Comparison of ENCODE assay signal across 16 cellular contexts in the genomic region with DNA sequence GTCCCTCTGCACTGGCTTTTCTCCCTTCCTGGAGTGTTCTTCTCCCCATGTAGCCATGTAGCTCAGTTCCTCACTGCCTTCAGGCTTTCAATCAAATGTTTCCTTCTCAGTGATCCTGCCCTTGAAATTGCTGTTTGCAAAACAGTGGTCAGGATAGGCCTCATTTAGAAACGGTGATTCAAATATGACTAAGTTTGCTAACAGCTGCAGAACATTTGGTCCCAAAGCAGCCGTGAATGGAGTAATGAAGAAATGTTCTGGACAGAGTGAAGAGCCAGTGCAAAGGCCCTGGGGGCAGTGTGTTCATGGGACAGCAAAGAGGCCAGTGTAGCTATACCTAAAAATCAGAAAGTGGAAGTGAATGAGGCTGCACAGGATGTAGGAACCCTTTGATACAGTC.
DNase-seq lines count a peak whose midpoint lies in the region; ATAC-seq and TF ChIP-seq lines count a peak whose summit lies in the region.
"Had no signal": no experiment of that assay in that cellular context is flagged by ENCODE, and none has a peak within 500 bp of the region (broad histone marks: within the 10 kb centered on the region; RNA-seq: fewer than 3 reads in every experiment).

No MANE protein-coding gene starts in this region.

- peaks cover 0 to 3% of the 10 kb centered on the region in 2 donors for H3K9me3 ChIP-seq in ascending aorta
- no peaks in the 10 kb centered on the region for H3K9me3 ChIP-seq in suprapubic skin

- H3K36me3 ChIP-seq in ascending aorta (no peaks in the 10 kb centered on the region), suprapubic skin (no peaks in the 10 kb centered on the region)

- H3K4me3 ChIP-seq in ascending aorta (peak overlapping the region in 1 of 2 donors; percentile 8), skeletal muscle cell (ENCODE audit: low read depth, low read length) (no peak overlapping the region), suprapubic skin (no peak overlapping the region)
- H3K4me3 ChIP-seq: skin epidermis had no signal

- ATAC-seq in foreskin keratinocyte, result peak; percentile 78
- ATAC-seq: activated T-cell treated with anti-CD3 and anti-CD28 coated beads, Interleukin-2, amount 50 U/mL, for 72 hours had no signal

- H3K27me3 ChIP-seq in ascending aorta (no peaks in the 10 kb centered on the region), foreskin keratinocyte (no peaks in the 10 kb centered on the region), suprapubic skin (no peaks in the 10 kb centered on the region)

- no peak for TF ChIP-seq POLR2A in suprapubic skin (IDR thresholded peaks at IDR 0.05)

- H3K4me1 ChIP-seq in ascending aorta (peaks cover 0 to 37% of the 10 kb centered on the region in 2 donors), foreskin keratinocyte (peaks cover 3% of the 10 kb centered on the region), suprapubic skin (peaks cover 3% of the 10 kb centered on the region)

- no peak for TF ChIP-seq CTCF in ascending aorta (IDR thresholded peaks at IDR 0.05)
- TF ChIP-seq CTCF in foreskin keratinocyte (conservative IDR thresholded peaks at IDR 0.05), result no peak
- TF ChIP-seq CTCF in suprapubic skin (IDR thresholded peaks at IDR 0.05), result no peak

- WGBS in suprapubic skin, result 65% methylated on average over 2 of the region's 2 CpGs

- peak; percentile 86 for DNase-seq in HCEC 1CT
- DNase-seq in ascending aorta (ENCODE audit: low spot score in 2 of 2), result peak in 1 of 2 donors; percentile 71
- DNase-seq in foreskin keratinocyte, result peak; percentile 42 to 83
- peak; percentile 63 for DNase-seq in skeletal muscle cell (ENCODE audit: low read depth)
- DNase-seq in suprapubic skin (ENCODE audit: low spot score in 2 of 2), result no peak
- no peak for DNase-seq in NCI-H526 (lab: John Stamatoyannopoulos, UW)
- no peak for DNase-seq in GF-D8 (lab: John Stamatoyannopoulos, UW)
- no peak for DNase-seq in NCI-H1436 (lab: John Stamatoyannopoulos, UW)
- DNase-seq: activated CD4-positive, alpha-beta T cell treated with anti-CD3 and anti-CD28 coated beads, Interleukin-2, amount 10 ng/mL, durations not matched to agents 24 days and 14 days; activated T-cell treated with anti-CD3 and anti-CD28 coated beads, Interleukin-2, amount 50 U/mL, for 72 hours; anterior cingulate cortex; CD4-positive, alpha-beta memory T cell; H9; hypothalamus; MM.1S had no signal

- H3K27ac ChIP-seq in ascending aorta (peak overlapping the region; percentile 63 to 80), foreskin keratinocyte (no peak overlapping the region), suprapubic skin (no peak overlapping the region)

- intact Hi-C loops in ascending aorta (cut with DNase I), result no loop called here

- no peak for TF ChIP-seq EP300 in suprapubic skin (IDR thresholded peaks at IDR 0.05)

Comparison
In these comparisons a context has a peak if more than half of its experiments do, and no peak if none do; other contexts are left out.
1. DNase-seq: peak in HCEC 1CT (single experiment), foreskin keratinocyte (2 of 2) and skeletal muscle cell (single experiment); none in suprapubic skin (0 of 2), NCI-H526 (0 of 2), GF-D8 (single experiment) and NCI-H1436 (single experiment).
2. H3K27ac ChIP-seq: peak in ascending aorta (2 of 2); none in foreskin keratinocyte (single experiment) and suprapubic skin (single experiment).